In the genomic region with DNA sequence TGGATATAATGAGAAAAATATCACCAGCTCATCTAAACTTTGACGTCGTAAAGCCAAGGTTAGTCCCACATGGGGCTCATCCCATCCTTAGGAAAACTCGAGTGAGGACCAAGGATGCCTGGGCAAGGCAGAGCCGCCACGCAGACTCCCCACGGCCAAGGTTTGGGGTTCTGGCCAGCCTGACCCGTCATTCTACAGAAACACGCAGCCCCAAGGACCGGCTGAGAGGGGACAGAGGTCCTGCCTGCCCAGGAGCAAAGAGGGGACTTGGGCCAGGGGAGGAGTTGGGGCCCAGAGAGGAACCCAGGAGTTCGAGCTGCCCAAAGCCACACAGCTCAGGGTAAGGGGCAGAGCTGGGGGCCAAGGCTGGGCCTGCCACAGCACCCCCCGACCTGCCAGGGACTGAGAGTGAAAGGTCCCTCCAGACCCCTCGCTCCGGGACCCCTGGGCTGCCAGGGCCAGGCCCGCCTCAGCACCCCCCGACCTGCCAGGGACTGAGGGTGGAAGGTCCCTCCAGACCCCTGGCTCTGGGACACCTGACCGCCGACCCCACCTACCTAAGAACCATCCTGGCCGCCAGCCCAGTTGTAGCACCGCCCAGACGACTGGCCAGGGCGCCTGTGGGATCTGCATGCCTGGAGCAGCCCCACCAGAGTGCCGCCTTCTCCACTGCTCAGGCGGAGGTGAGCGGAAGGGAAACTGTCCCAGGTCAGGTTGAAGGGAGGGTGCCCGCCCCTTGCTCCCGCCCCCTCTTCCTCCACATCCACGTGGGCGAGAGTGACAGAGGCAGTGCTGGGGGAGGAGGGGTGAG, we compare ENCODE assay signal across 8 cellular contexts. TPM values are rescaled to one million over a fixed set of nuclear protein-coding genes. Genes with fewer than 3 reads are reported as not detected.
DNase-seq lines count a peak whose midpoint lies in the region; ATAC-seq and TF ChIP-seq lines count a peak whose summit lies in the region.

PDCD1 (minus strand) TSS at position 689 of the 811 bp plus-strand sequence; CDS start at position 633, 56 bp downstream.

- DNase-seq in activated CD8-positive, alpha-beta memory T cell treated with anti-CD3 and anti-CD28 coated beads, Interleukin-2, amount 50 U/mL, for 48 hours = peak; percentile 80
- peak in 4 of 5 donors; percentile 19 to 69 (median 43) for DNase-seq in heart left ventricle
- DNase-seq in stimulated activated CD4-positive, alpha-beta T cell treated with anti-CD3 and anti-CD28 coated beads, Interleukin-1b, Interleukin-23, amount 100 ng/mL, for 4 hours (ENCODE audit: low read depth in 2 of 2) = peak; percentile 63 to 72
- DNase-seq in occipital lobe (lab: John Stamatoyannopoulos, UW) = no peak
- no peak for DNase-seq in NCI-H82 treated with DMSO at 0.1 percent for 48 hours (lab: John Stamatoyannopoulos, UW; ENCODE audit: unreplicated experiment)
- DNase-seq in NOMO-1 treated with DMSO at 0.1 percent for 48 hours (lab: John Stamatoyannopoulos, UW; ENCODE audit: unreplicated experiment) = no peak

- H3K4me3 ChIP-seq in GM12875 (ENCODE audit: low read depth, low read length) = peak within 1 kb of the TSS; percentile 43
- H3K4me3 ChIP-seq in heart left ventricle = peak within 1 kb of the TSS in 11 of 12 donors; percentile 11 to 50 (median 38)

- H3K4me1 ChIP-seq in heart left ventricle = peaks cover 4 to 48% (median 28%) of the 10 kb centered on the region in 12 donors

- H3K36me3 ChIP-seq in heart left ventricle = no peaks in the 10 kb centered on the region

- H3K9me3 ChIP-seq in heart left ventricle = no peaks in the 10 kb centered on the region

- intact Hi-C loops in heart left ventricle (cut with DNase I) = loop anchor here in 1 of 10 donors (5.0 kb wide), 1 partner anchor 46 kb away; no protein-coding TSS in a partner anchor

- peaks cover 0 to 16% (median 5%) of the 10 kb centered on the region in 9 donors for H3K27me3 ChIP-seq in heart left ventricle

- ATAC-seq in HG03108 (IDR thresholded peaks at IDR 0.05; ENCODE audit: unreplicated experiment) (peak; percentile 47), heart left ventricle (peak in 3 of 4 donors; percentile 6 to 23 (median 8))

- H3K27ac ChIP-seq in heart left ventricle = peak within 1 kb of the TSS; percentile 79 to 98 (median 90)

- TF ChIP-seq CTCF in GM12875 (IDR thresholded peaks at IDR 0.05; ENCODE audit: borderline replicate concordance, insufficient read depth, low read depth, low read length) (no peak), heart left ventricle (IDR thresholded peaks at IDR 0.05) (no peak)

- WGBS in heart left ventricle, 4 donors = 59 to 78% (median 70%) methylated on average over 14 to 28 of the region's 28 CpGs

- TF ChIP-seq POLR2A in heart left ventricle (IDR thresholded peaks at IDR 0.05) = no peak

RNA-seq across cellular contexts. Expression of gene PDCD1, which starts in this region (rescaled TPM):
- 1 to 10 TPM in 5 of 9 donors, under 1 TPM in 4; 0.27 to 7.6 (median 1.3) TPM for total RNA-seq in heart left ventricle
- polyA plus RNA-seq in heart left ventricle = 1 to 10 TPM; 3.3 to 4.7 TPM
- total RNA-seq in occipital lobe = not detected

Comparison
In these comparisons a context has a peak if more than half of its experiments do, and no peak if none do; other contexts are left out.
1. DNase-seq: peak in activated CD8-positive, alpha-beta memory T cell treated with anti-CD3 and anti-CD28 coated beads, Interleukin-2, amount 50 U/mL, for 48 hours (single experiment), heart left ventricle (4 of 5) and stimulated activated CD4-positive, alpha-beta T cell treated with anti-CD3 and anti-CD28 coated beads, Interleukin-1b, Interleukin-23, amount 100 ng/mL, for 4 hours (2 of 2); none in occipital lobe (single experiment), NCI-H82 treated with DMSO at 0.1 percent for 48 hours (single experiment) and NOMO-1 treated with DMSO at 0.1 percent for 48 hours (single experiment).